In the genomic region with DNA sequence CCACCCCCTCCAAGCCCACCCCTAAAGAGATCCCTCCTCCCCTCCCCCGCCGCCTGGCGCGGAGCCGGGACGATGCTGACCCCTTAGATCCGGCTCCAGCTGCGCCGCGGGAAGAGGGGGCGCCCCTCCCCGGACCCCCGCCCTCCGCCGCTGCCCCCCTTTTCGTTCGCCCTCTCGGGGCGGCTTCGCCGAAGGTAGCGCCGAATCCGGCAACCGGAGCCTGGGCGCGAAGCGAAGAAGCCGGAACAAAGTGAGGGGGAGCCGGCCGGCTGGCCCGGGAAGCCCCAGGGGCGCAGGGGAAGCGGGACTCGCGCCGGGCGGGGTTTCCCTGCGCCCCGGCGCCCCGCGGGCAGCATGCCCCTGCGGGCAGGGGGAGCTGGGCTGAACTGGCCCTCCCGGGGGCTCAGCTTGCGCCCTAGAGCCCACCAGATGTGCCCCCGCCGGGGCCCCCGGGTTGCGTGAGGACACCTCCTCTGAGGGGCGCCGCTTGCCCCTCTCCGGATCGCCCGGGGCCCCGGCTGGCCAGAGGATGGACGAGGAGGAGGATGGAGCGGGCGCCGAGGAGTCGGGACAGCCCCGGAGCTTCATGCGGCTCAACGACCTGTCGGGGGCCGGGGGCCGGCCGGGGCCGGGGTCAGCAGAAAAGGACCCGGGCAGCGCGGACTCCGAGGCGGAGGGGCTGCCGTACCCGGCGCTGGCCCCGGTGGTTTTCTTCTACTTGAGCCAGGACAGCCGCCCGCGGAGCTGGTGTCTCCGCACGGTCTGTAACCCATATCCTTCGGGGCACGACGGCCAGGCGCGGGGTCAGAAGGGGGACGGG, we compare ENCODE assay signal across 1 cellular context.
A peak's percentile ranks its signal among the peaks of the same experiment; 100 is the strongest.
TF ChIP-seq lines count a peak whose summit lies in the region.

No MANE protein-coding gene starts in this region.

TF ChIP-seq in HEK293, 187 proteins besides CTCF, POLR2A, EP300 and RAD21 (continued from another document):
- no peak for TF ChIP-seq ZNF302 (tag by site-specific recombination; IDR thresholded peaks at IDR 0.05; ENCODE audit: low read depth)
- peak; percentile 37; the same call in 1 of the 2 replicates for TF ChIP-seq GLIS1 (tag by site-specific recombination; IDR thresholded peaks at IDR 0.05)
- peak; percentile 80 for TF ChIP-seq ZIC2 (tag by site-specific recombination; IDR thresholded peaks at IDR 0.05)
- TF ChIP-seq, protein P1, sequence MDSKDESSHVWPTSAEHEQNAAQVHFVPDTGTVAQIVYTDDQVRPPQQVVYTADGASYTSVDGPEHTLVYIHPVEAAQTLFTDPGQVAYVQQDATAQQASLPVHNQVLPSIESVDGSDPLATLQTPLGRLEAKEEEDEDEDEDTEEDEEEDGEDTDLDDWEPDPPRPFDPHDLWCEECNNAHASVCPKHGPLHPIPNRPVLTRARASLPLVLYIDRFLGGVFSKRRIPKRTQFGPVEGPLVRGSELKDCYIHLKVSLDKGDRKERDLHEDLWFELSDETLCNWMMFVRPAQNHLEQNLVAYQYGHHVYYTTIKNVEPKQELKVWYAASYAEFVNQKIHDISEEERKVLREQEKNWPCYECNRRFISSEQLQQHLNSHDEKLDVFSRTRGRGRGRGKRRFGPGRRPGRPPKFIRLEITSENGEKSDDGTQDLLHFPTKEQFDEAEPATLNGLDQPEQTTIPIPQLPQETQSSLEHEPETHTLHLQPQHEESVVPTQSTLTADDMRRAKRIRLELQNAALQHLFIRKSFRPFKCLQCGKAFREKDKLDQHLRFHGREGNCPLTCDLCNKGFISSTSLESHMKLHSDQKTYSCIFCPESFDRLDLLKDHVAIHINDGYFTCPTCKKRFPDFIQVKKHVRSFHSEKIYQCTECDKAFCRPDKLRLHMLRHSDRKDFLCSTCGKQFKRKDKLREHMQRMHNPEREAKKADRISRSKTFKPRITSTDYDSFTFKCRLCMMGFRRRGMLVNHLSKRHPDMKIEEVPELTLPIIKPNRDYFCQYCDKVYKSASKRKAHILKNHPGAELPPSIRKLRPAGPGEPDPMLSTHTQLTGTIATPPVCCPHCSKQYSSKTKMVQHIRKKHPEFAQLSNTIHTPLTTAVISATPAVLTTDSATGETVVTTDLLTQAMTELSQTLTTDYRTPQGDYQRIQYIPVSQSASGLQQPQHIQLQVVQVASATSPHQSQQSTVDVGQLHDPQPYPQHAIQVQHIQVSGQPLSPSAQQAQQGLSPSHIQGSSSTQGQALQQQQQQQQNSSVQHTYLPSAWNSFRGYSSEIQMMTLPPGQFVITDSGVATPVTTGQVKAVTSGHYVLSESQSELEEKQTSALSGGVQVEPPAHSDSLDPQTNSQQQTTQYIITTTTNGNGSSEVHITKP (tag by site-specific recombination; IDR thresholded peaks at IDR 0.05), result no peak
- TF ChIP-seq ZBTB8A (tag by site-specific recombination; IDR thresholded peaks at IDR 0.05), result peak; percentile 74
- TF ChIP-seq, protein P2, sequence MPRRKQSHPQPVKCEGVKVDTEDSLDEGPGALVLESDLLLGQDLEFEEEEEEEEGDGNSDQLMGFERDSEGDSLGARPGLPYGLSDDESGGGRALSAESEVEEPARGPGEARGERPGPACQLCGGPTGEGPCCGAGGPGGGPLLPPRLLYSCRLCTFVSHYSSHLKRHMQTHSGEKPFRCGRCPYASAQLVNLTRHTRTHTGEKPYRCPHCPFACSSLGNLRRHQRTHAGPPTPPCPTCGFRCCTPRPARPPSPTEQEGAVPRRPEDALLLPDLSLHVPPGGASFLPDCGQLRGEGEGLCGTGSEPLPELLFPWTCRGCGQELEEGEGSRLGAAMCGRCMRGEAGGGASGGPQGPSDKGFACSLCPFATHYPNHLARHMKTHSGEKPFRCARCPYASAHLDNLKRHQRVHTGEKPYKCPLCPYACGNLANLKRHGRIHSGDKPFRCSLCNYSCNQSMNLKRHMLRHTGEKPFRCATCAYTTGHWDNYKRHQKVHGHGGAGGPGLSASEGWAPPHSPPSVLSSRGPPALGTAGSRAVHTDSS (tag by site-specific recombination; IDR thresholded peaks at IDR 0.05), result 0 out of 2 replicates have a peak, but pooled peaks have one; percentile 27
- 0 out of 2 replicates have a peak, but pooled peaks have one; percentile 25 for TF ChIP-seq ZXDB (tag by site-specific recombination; IDR thresholded peaks at IDR 0.05)
- peak; percentile 72; the same call in 1 of the 2 replicates for TF ChIP-seq ZBTB20 (tag by site-specific recombination; IDR thresholded peaks at IDR 0.05)
- TF ChIP-seq GLIS2 (tag by site-specific recombination; IDR thresholded peaks at IDR 0.05), result peak; percentile 31; the same call in 1 of the 2 replicates
- TF ChIP-seq ZNF629 (tag by site-specific recombination; IDR thresholded peaks at IDR 0.05), result no peak
- TF ChIP-seq ZNF335 (tag by site-specific recombination; conservative IDR thresholded peaks at IDR 0.05), result peak; percentile 66
- TF ChIP-seq, protein P3, sequence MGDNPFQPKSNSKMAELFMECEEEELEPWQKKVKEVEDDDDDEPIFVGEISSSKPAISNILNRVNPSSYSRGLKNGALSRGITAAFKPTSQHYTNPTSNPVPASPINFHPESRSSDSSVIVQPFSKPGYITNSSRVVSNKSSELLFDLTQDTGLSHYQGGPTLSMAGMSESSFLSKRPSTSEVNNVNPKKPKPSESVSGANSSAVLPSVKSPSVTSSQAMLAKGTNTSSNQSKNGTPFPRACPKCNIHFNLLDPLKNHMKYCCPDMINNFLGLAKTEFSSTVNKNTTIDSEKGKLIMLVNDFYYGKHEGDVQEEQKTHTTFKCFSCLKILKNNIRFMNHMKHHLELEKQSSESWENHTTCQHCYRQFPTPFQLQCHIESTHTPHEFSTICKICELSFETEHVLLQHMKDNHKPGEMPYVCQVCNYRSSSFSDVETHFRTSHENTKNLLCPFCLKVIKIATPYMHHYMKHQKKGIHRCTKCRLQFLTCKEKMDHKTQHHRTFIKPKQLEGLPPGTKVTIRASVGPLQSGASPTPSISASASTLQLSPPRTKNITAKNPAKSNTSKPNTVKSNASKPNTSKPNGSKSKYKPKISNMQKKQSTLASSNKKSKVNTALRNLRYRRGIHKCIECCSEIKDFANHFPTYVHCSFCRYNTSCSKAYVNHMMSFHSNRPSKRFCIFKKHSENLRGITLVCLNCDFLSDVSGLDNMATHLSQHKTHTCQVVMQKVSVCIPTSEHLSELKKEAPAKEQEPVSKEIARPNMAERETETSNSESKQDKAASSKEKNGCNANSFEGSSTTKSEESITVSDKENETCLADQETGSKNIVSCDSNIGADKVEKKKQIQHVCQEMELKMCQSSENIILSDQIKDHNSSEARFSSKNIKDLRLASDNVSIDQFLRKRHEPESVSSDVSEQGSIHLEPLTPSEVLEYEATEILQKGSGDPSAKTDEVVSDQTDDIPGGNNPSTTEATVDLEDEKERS (tag by site-specific recombination; IDR thresholded peaks at IDR 0.05), result no peak
- TF ChIP-seq, protein P4, sequence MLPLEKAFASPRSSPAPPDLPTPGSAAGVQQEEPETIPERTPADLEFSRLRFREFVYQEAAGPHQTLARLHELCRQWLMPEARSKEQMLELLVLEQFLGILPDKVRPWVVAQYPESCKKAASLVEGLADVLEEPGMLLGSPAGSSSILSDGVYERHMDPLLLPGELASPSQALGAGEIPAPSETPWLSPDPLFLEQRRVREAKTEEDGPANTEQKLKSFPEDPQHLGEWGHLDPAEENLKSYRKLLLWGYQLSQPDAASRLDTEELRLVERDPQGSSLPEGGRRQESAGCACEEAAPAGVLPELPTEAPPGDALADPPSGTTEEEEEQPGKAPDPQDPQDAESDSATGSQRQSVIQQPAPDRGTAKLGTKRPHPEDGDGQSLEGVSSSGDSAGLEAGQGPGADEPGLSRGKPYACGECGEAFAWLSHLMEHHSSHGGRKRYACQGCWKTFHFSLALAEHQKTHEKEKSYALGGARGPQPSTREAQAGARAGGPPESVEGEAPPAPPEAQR (tag by site-specific recombination; IDR thresholded peaks at IDR 0.05), result no peak
